In the genomic region with DNA sequence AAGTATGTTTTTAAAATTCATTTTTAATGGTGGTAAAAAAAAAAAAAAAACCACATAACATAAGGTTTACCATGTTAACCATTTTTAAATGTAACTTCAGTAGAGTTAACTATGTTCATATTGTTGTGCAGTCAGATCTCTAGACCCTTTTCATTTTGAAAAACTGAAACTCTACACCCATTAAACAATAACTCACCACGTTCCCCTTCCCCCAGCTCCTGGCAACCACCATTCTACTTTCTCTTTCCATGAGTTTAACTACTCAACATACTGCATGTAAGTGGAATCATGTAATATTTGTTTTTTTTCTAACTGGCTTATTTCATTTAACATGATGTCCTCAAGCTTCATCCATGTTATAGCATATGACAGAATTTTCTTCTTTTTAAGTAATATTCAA, we compare ENCODE assay signal across 13 cellular contexts.
DNase-seq lines count a peak whose midpoint lies in the region; ATAC-seq and TF ChIP-seq lines count a peak whose summit lies in the region.
"Had no signal": no experiment of that assay in that cellular context is flagged by ENCODE, and none has a peak within 500 bp of the region (broad histone marks: within the 10 kb centered on the region; RNA-seq: fewer than 3 reads in every experiment).

No MANE protein-coding gene starts in this region.

- H3K4me1 Mint-ChIP-seq in Caco-2 (ENCODE audit: low read depth, unreplicated experiment) (peaks cover 29% of the 10 kb centered on the region), progenitor cell of endocrine pancreas (ENCODE audit: low read depth) (peaks cover 36% of the 10 kb centered on the region)
- H3K4me1 Mint-ChIP-seq: immature natural killer cell, neural crest cell had no signal

- H3K4me3 Mint-ChIP-seq in Caco-2 (ENCODE audit: unreplicated experiment) (peak overlapping the region; percentile 32), progenitor cell of endocrine pancreas (ENCODE audit: low read depth) (no peak overlapping the region)
- H3K4me3 Mint-ChIP-seq: immature natural killer cell, neural crest cell had no signal

- H3K27ac Mint-ChIP-seq in Caco-2 (ENCODE audit: unreplicated experiment) (peak overlapping the region; percentile 75), progenitor cell of endocrine pancreas (no peak overlapping the region)

- H3K9me3 ChIP-seq in Caco-2, result no peaks in the 10 kb centered on the region
- H3K9me3 ChIP-seq: BE2C, stomach had no signal

- H3K4me3 ChIP-seq in Caco-2 (ENCODE audit: low read depth, low read length), result no peak overlapping the region
- H3K4me3 ChIP-seq: stomach had no signal

- intact Hi-C loops in Caco-2 (cut with micrococcal nuclease; ENCODE audit: unreplicated experiment), result no loop called here

- H3K36me3 ChIP-seq in Caco-2 (ENCODE audit: control insufficient read depth, insufficient read depth, low read length), result no peaks in the 10 kb centered on the region; the same call in 1 of the 2 replicates
- H3K36me3 ChIP-seq: BE2C, stomach had no signal

- H3K9me3 Mint-ChIP-seq in Caco-2 (ENCODE audit: unreplicated experiment) (no peaks in the 10 kb centered on the region), progenitor cell of endocrine pancreas (ENCODE audit: low read depth) (no peaks in the 10 kb centered on the region)
- H3K9me3 Mint-ChIP-seq: immature natural killer cell, neural crest cell had no signal

- ATAC-seq in GM19351 (IDR thresholded peaks at IDR 0.05; ENCODE audit: unreplicated experiment) (peak; percentile 37), HG03066 (IDR thresholded peaks at IDR 0.05; ENCODE audit: low read depth, unreplicated experiment) (peak; percentile 52)

- CTCF ChIA-PET in Caco-2 (lab: Charles Lee), result no interaction called here

- H3K27ac ChIP-seq in VCaP, result peak overlapping the region; percentile 65

- H3K27me3 ChIP-seq in Caco-2 (replicated peaks; ENCODE audit: control insufficient read depth, insufficient read depth, low read length), result no peaks in the 10 kb centered on the region
- H3K27me3 ChIP-seq: BE2C, stomach had no signal

- DNase-seq in Caco-2 (no peak), retina (no peak), AG08395 (ENCODE audit: low spot score) (no peak), progenitor cell of endocrine pancreas (ENCODE audit: low spot score, unreplicated experiment) (no peak), GM13977 (ENCODE audit: low spot score) (no peak)
- DNase-seq: activated T-cell treated with anti-CD3 and anti-CD28 coated beads, Interleukin-2, amount 50 U/mL, for 48 hours; BE2C; immature natural killer cell; stomach had no signal

- peaks cover 63% of the 10 kb centered on the region for H3K4me1 ChIP-seq in Caco-2

- TF ChIP-seq CTCF in Caco-2 (IDR thresholded peaks at IDR 0.05; ENCODE audit: insufficient read depth in 1 of 2, low read depth in 1 of 2, low read length in 1 of 2, severe bottlenecking in 1 of 2, unreplicated experiment in 1 of 2), result no peak
- no peak for TF ChIP-seq CTCF in VCaP (conservative IDR thresholded peaks at IDR 0.05)
- TF ChIP-seq CTCF in progenitor cell of endocrine pancreas (IDR thresholded peaks at IDR 0.05; ENCODE audit: unreplicated experiment), result no peak
- TF ChIP-seq CTCF in GM13977 (IDR thresholded peaks at IDR 0.05; ENCODE audit: extremely low read depth, insufficient read depth, missing control alignments), result no peak

- BruUV-seq in Caco-2 (replicated peaks; lab: Mats Ljungman, UMichigan), result no TSS peak

- in situ Hi-C loops in GM13977 (cut with MboI; ENCODE audit: low pct_unique_long_range_greater_than_20kb, low sequenced_read_pairs, unreplicated experiment), result no loop called here

- POLR2A ChIA-PET in Caco-2 (lab: Charles Lee), result no interaction called here

- H3K27me3 Mint-ChIP-seq in Caco-2 (ENCODE audit: insufficient read depth, unreplicated experiment) (no peaks in the 10 kb centered on the region), progenitor cell of endocrine pancreas (no peaks in the 10 kb centered on the region)

- peaks cover 11% of the 10 kb centered on the region for H3K36me3 Mint-ChIP-seq in Caco-2 (ENCODE audit: insufficient read depth, unreplicated experiment)
- no peaks in the 10 kb centered on the region for H3K36me3 Mint-ChIP-seq in progenitor cell of endocrine pancreas (ENCODE audit: insufficient read depth)
- H3K36me3 Mint-ChIP-seq: immature natural killer cell had no signal
